In the genomic region with DNA sequence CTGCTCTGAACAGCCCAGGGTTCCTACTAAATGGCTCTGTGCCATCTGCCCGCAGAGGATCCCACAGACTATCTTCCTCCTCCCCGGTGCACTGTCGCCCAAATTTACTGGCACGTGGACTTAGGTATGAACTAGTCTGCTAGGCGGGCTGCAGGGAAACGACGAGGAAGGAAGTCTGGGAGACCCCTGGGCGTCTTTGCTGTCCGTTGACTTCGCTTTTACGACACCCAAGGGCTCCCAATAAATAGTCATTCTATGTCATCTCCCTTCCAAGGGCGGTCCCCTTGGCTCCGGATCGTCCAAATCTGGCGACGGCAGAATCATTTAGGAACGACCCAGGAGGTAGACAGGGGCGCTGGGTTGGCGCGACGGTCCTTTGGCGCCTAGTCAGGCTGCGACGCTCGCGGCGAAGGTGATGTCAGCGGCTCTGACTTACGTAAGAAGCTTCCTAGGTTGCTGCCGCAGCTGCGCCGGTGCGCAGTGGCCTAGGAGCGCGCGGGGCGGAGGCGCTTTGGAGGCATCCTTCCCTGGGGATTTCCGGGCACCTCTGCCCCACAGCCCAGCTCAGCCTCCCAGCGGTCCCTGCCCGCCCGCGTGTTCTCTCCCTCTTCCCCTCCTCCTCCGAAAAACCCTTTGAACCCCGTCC, we compare ENCODE assay signal across 9 cellular contexts. TPM values are rescaled to one million over a fixed set of nuclear protein-coding genes. Genes with fewer than 3 reads are reported as not detected.
DNase-seq lines count a peak whose midpoint lies in the region; ATAC-seq and TF ChIP-seq lines count a peak whose summit lies in the region.
"Had no signal": no experiment of that assay in that cellular context is flagged by ENCODE, and none has a peak within 500 bp of the region (broad histone marks: within the 10 kb centered on the region; RNA-seq: fewer than 3 reads in every experiment).

No MANE protein-coding gene starts in this region.

- H3K4me1 Mint-ChIP-seq in activated CD4-positive, alpha-beta T cell treated with anti-CD3 and anti-CD28 coated beads, Interleukin-2, amount 10 ng/mL, durations not matched to agents 7 days and 5 days: peaks cover 4% of the 10 kb centered on the region

- H3K36me3 ChIP-seq in parathyroid adenoma (ENCODE audit: control insufficient read depth, insufficient read depth, low read length): no peaks in the 10 kb centered on the region
- no peaks in the 10 kb centered on the region for H3K36me3 ChIP-seq in MG63

- peak overlapping the region; percentile 5 for H3K4me3 ChIP-seq in parathyroid adenoma (ENCODE audit: low read depth, low read length)
- no peak overlapping the region for H3K4me3 ChIP-seq in MG63

- no peak overlapping the region for H3K9ac ChIP-seq in parathyroid adenoma

- H2AFZ ChIP-seq in parathyroid adenoma: peak overlapping the region; percentile 78

- ATAC-seq in GM19395 (IDR thresholded peaks at IDR 0.05; ENCODE audit: unreplicated experiment) (no peak), HG03025 (IDR thresholded peaks at IDR 0.05; ENCODE audit: low FRiP score, unreplicated experiment) (no peak)

- H3K9me3 ChIP-seq in parathyroid adenoma (ENCODE audit: control insufficient read depth, low read length) (no peaks in the 10 kb centered on the region), MG63 (no peaks in the 10 kb centered on the region)

- no peak for TF ChIP-seq CTCF in parathyroid adenoma (IDR thresholded peaks at IDR 0.05)

- no peaks in the 10 kb centered on the region for H3K9me3 Mint-ChIP-seq in activated CD4-positive, alpha-beta T cell treated with anti-CD3 and anti-CD28 coated beads, Interleukin-2, amount 10 ng/mL, durations not matched to agents 7 days and 5 days

- H3K4me2 ChIP-seq in parathyroid adenoma (ENCODE audit: low read length): no peak overlapping the region

- DNase-seq in activated CD4-positive, alpha-beta T cell treated with anti-CD3 and anti-CD28 coated beads for 48 hours: peak; percentile 59
- DNase-seq in activated CD4-positive, alpha-beta T cell treated with anti-CD3 and anti-CD28 coated beads, Interleukin-2, amount 10 ng/mL, durations not matched to agents 7 days and 5 days: no peak
- DNase-seq in RPMI7951 (ENCODE audit: low read depth) (peak; percentile 65), fibroblast of gingiva (ENCODE audit: low read depth) (peak; percentile 45), MG63 (no peak)

- no peaks in the 10 kb centered on the region for H3K27me3 ChIP-seq in parathyroid adenoma (ENCODE audit: control insufficient read depth, insufficient read depth, low read length)
- peaks cover 12% of the 10 kb centered on the region; the same call in 1 of the 2 replicates for H3K27me3 ChIP-seq in MG63

- H3K4me3 Mint-ChIP-seq in activated CD4-positive, alpha-beta T cell treated with anti-CD3 and anti-CD28 coated beads, Interleukin-2, amount 10 ng/mL, durations not matched to agents 7 days and 5 days: no peak overlapping the region

- POLR2A ChIA-PET in activated CD4-positive, alpha-beta T cell treated with anti-CD3 and anti-CD28 coated beads, Interleukin-2, amount 10 ng/mL, durations not matched to agents 7 days and 5 days (lab: Charles Lee): no interaction called here

- H3K27ac ChIP-seq in parathyroid adenoma: no peak overlapping the region
- H3K27ac ChIP-seq: C4-2B had no signal

- H3K79me2 ChIP-seq in parathyroid adenoma: no peaks in the 10 kb centered on the region

- no peaks in the 10 kb centered on the region for H3K4me1 ChIP-seq in parathyroid adenoma

- peaks cover 32% of the 10 kb centered on the region for H3K27me3 Mint-ChIP-seq in activated CD4-positive, alpha-beta T cell treated with anti-CD3 and anti-CD28 coated beads, Interleukin-2, amount 10 ng/mL, durations not matched to agents 7 days and 5 days

- H3K27ac Mint-ChIP-seq in activated CD4-positive, alpha-beta T cell treated with anti-CD3 and anti-CD28 coated beads, Interleukin-2, amount 10 ng/mL, durations not matched to agents 7 days and 5 days: no peak overlapping the region

- no peaks in the 10 kb centered on the region for H3K36me3 Mint-ChIP-seq in activated CD4-positive, alpha-beta T cell treated with anti-CD3 and anti-CD28 coated beads, Interleukin-2, amount 10 ng/mL, durations not matched to agents 7 days and 5 days (ENCODE audit: low read depth)

- CTCF ChIA-PET in activated CD4-positive, alpha-beta T cell treated with anti-CD3 and anti-CD28 coated beads, Interleukin-2, amount 10 ng/mL, durations not matched to agents 7 days and 5 days (lab: Charles Lee): no interaction called here

RNA-seq across cellular contexts. Expression of gene NHS, which starts 2.2 kb away (rescaled TPM):
- total RNA-seq in activated CD4-positive, alpha-beta T cell treated with anti-CD3 and anti-CD28 coated beads, Interleukin-2, amount 10 ng/mL, durations not matched to agents 7 days and 5 days: 1 to 10 TPM in 1 of 2 experiments, under 1 TPM in 1; 0.54 to 1.2 TPM
- 6.8 and 7.1 TPM in 2 replicates for total RNA-seq in RPMI7951 (2014; rRNA removed; shearing (Covaris generic))
- 0.07 and 0.10 TPM in 2 replicates for total RNA-seq in MG63 (2014; rRNA removed; shearing (Covaris generic); ENCODE audit: low replicate concordance)

Comparison
In these comparisons a context has a peak if more than half of its experiments do, and no peak if none do; other contexts are left out.
1. DNase-seq: peak in activated CD4-positive, alpha-beta T cell treated with anti-CD3 and anti-CD28 coated beads for 48 hours (single experiment), RPMI7951 (single experiment) and fibroblast of gingiva (single experiment); none in activated CD4-positive, alpha-beta T cell treated with anti-CD3 and anti-CD28 coated beads, Interleukin-2, amount 10 ng/mL, durations not matched to agents 7 days and 5 days (single experiment) and MG63 (single experiment).